8 cellular contexts compared by ENCODE assay signal in genomic region chr2:43223412-43224040, GRCh38. TPM values are rescaled to one million over a fixed set of nuclear protein-coding genes. Genes with fewer than 3 reads are reported as not detected.
DNase-seq lines count a peak whose midpoint lies in the region; ATAC-seq and TF ChIP-seq lines count a peak whose summit lies in the region.

No MANE protein-coding gene starts in this region.

- H3F3A ChIP-seq in SK-N-SH (replicated peaks; ENCODE audit: insufficient read depth): peaks cover 53% of the 10 kb centered on the region

- H3K4me1 ChIP-seq in SK-N-SH (ENCODE audit: control insufficient read depth in 1 of 2, insufficient read depth in 2 of 2, low read depth in 1 of 2, low read length in 1 of 2): peaks cover 37 to 77% of the 10 kb centered on the region in 2 experiments; a peak in 3 of 4 replicates
- H3K4me1 ChIP-seq in iPS DF 6.9 (ENCODE audit: control insufficient read depth, insufficient read depth, low read length): peaks cover 8% of the 10 kb centered on the region; the same call in 1 of the 2 replicates
- H3K4me1 ChIP-seq in spleen: peaks cover 25 to 66% (median 64%) of the 10 kb centered on the region in 6 donors

- H3K27me3 ChIP-seq in SK-N-SH (ENCODE audit: insufficient read depth): no peaks in the 10 kb centered on the region
- H3K27me3 ChIP-seq in iPS DF 6.9 (ENCODE audit: control insufficient read depth, insufficient read depth, low read length): no peaks in the 10 kb centered on the region
- no peaks in the 10 kb centered on the region for H3K27me3 ChIP-seq in spleen (replicated peaks in 1 of 7)

- H2AFZ ChIP-seq in SK-N-SH (ENCODE audit: low read depth): no peak overlapping the region

- H3K9me2 ChIP-seq in SK-N-SH: no peaks in the 10 kb centered on the region

- ATAC-seq in SK-N-SH treated with all-trans-retinoic acid at 6 μM for 48 hours (no peak), GM21737 (IDR thresholded peaks at IDR 0.05; ENCODE audit: unreplicated experiment) (no peak), esophagus mucosa (no peak)

- peak overlapping the region; percentile 94 to 95 for H3K27ac ChIP-seq in SK-N-SH (ENCODE audit: low read depth in 2 of 2, low read length in 1 of 2)
- no peak overlapping the region for H3K27ac ChIP-seq in iPS DF 6.9 (ENCODE audit: low read length)
- H3K27ac ChIP-seq in spleen: peak overlapping the region; percentile 93 to 100 (median 99)

- POLR2A ChIA-PET in SK-N-SH (lab: Yijun Ruan, JAX): interaction anchor here (1.0 to 1.2 kb wide), 2 partner anchors 44 to 199 kb away, joined by 3 to 5 read pairs; no protein-coding TSS in a partner anchor

- TF ChIP-seq CTCF in SK-N-SH (IDR thresholded peaks at IDR 0.05): no peak
- no peak for TF ChIP-seq CTCF in spleen (IDR thresholded peaks at IDR 0.05 in 8 of 11, conservative IDR thresholded peaks at IDR 0.05 in 3 of 11)

- intact Hi-C loops in activated T-helper 2 cell treated with anti-CD3 and anti-CD28 coated beads, Interferon-gamma antibody, Interleukin-2, Interleukin-4, amounts not matched to agents 10 μg/mL and 5 μg/mL and 100 μg/mL, durations not matched to agents 14 hours and 24 hours and 36 hours (cut with micrococcal nuclease): loop anchor here (10.0 kb wide), 1 partner anchor 551 kb away; the partner anchor contains the start of gene DYNC2LI1
- intact Hi-C loops in spleen (cut with DNase I; ENCODE audit: low total_unique reads): loop anchor here (5.0 to 10.0 kb wide), 2 partner anchors 91 to 249 kb away; no protein-coding TSS in a partner anchor

- H3K36me3 ChIP-seq in SK-N-SH (replicated peaks in 1 of 2; ENCODE audit: control insufficient read depth in 1 of 2, insufficient read depth in 2 of 2, low read length in 1 of 2) (peaks cover 21 to 31% of the 10 kb centered on the region in 2 experiments), iPS DF 6.9 (ENCODE audit: control insufficient read depth, insufficient read depth, low read length) (peaks cover 11% of the 10 kb centered on the region; the same call in 1 of the 2 replicates), spleen (peaks cover 0 to 50% (median 28%) of the 10 kb centered on the region in 6 donors)

- H3K9me3 Mint-ChIP-seq in activated T-helper 2 cell treated with anti-CD3 and anti-CD28 coated beads, Interferon-gamma antibody, Interleukin-2, Interleukin-4, amounts not matched to agents 10 μg/mL and 5 μg/mL and 100 μg/mL, durations not matched to agents 14 hours and 24 hours and 36 hours: no peaks in the 10 kb centered on the region

- peaks cover 53% of the 10 kb centered on the region for H3K36me3 Mint-ChIP-seq in activated T-helper 2 cell treated with anti-CD3 and anti-CD28 coated beads, Interferon-gamma antibody, Interleukin-2, Interleukin-4, amounts not matched to agents 10 μg/mL and 5 μg/mL and 100 μg/mL, durations not matched to agents 14 hours and 24 hours and 36 hours (ENCODE audit: low read depth)

- 33% methylated on average over 6 of the region's 6 CpGs for WGBS in SK-N-SH (ENCODE audit: low lambda C conversion rate)
- WGBS in iPS DF 6.9 (ENCODE audit: insufficient coverage, insufficient read length): no CpG with 5 or more reads among the region's 6 CpGs
- 2 to 5% (median 2%) methylated on average over 6 of the region's 6 CpGs for WGBS in spleen, 5 donors

- H4K20me1 ChIP-seq in SK-N-SH (ENCODE audit: insufficient read depth): peaks cover 34% of the 10 kb centered on the region

- H3K27ac Mint-ChIP-seq in activated T-helper 2 cell treated with anti-CD3 and anti-CD28 coated beads, Interferon-gamma antibody, Interleukin-2, Interleukin-4, amounts not matched to agents 10 μg/mL and 5 μg/mL and 100 μg/mL, durations not matched to agents 14 hours and 24 hours and 36 hours: peak overlapping the region; percentile 99

- H3K9ac ChIP-seq in SK-N-SH: peak overlapping the region; percentile 99

- CTCF ChIA-PET in SK-N-SH (lab: Yijun Ruan, JAX): interaction anchor here (0.6 to 16.3 kb wide), 24 partner anchors 40 to 560 kb away, joined by 3 to 299 read pairs (median 4); no protein-coding TSS in a partner anchor

- no peak for TF ChIP-seq POLR2A in spleen (IDR thresholded peaks at IDR 0.05)

- H3K9me3 ChIP-seq in SK-N-SH (no peaks in the 10 kb centered on the region), iPS DF 6.9 (ENCODE audit: control insufficient read depth, insufficient read depth, low read length) (no peaks in the 10 kb centered on the region), spleen (no peaks in the 10 kb centered on the region)

- no peaks in the 10 kb centered on the region for H3K27me3 Mint-ChIP-seq in activated T-helper 2 cell treated with anti-CD3 and anti-CD28 coated beads, Interferon-gamma antibody, Interleukin-2, Interleukin-4, amounts not matched to agents 10 μg/mL and 5 μg/mL and 100 μg/mL, durations not matched to agents 14 hours and 24 hours and 36 hours (ENCODE audit: low read depth)

- H3K4me3 ChIP-seq in SK-N-SH (ENCODE audit: low read depth in 2 of 2, low read length in 1 of 2) (peak overlapping the region; percentile 95 to 97), iPS DF 6.9 (ENCODE audit: low read length) (peak overlapping the region; percentile 29; the same call in 1 of the 2 replicates), spleen (peak overlapping the region; percentile 73 to 99 (median 90))

- DNase-seq in SK-N-SH (no peak), iPS DF 6.9 (ENCODE audit: low read depth, low spot score) (no peak), spleen (peak; percentile 24), NCI-H2029 (lab: John Stamatoyannopoulos, UW) (no peak)
- DNase-seq in activated T-helper 2 cell treated with anti-CD3 and anti-CD28 coated beads, Interferon-gamma antibody, Interleukin-2, Interleukin-4, amounts not matched to agents 10 μg/mL and 5 μg/mL and 100 μg/mL, durations not matched to agents 14 hours and 24 hours and 36 hours (ENCODE audit: low spot score): no peak

- peak overlapping the region; percentile 98 for H3K4me3 Mint-ChIP-seq in activated T-helper 2 cell treated with anti-CD3 and anti-CD28 coated beads, Interferon-gamma antibody, Interleukin-2, Interleukin-4, amounts not matched to agents 10 μg/mL and 5 μg/mL and 100 μg/mL, durations not matched to agents 14 hours and 24 hours and 36 hours (ENCODE audit: low read depth)

- H3K79me2 ChIP-seq in SK-N-SH (ENCODE audit: insufficient read depth): peaks cover 76% of the 10 kb centered on the region

- peak overlapping the region; percentile 83 for H3K4me2 ChIP-seq in SK-N-SH

- TF ChIP-seq EP300 in SK-N-SH (IDR thresholded peaks at IDR 0.05; ENCODE audit: borderline replicate concordance in 1 of 2, low read depth in 1 of 2, low read length in 1 of 2): no peak

- TF ChIP-seq RAD21 in SK-N-SH (IDR thresholded peaks at IDR 0.05; ENCODE audit: low read length): no peak

- peaks cover 43% of the 10 kb centered on the region for H3K4me1 Mint-ChIP-seq in activated T-helper 2 cell treated with anti-CD3 and anti-CD28 coated beads, Interferon-gamma antibody, Interleukin-2, Interleukin-4, amounts not matched to agents 10 μg/mL and 5 μg/mL and 100 μg/mL, durations not matched to agents 14 hours and 24 hours and 36 hours (ENCODE audit: low read depth)

TF ChIP-seq in SK-N-SH, 30 proteins besides CTCF, POLR2A, EP300 and RAD21:
- TF ChIP-seq NRF1 (IDR thresholded peaks at IDR 0.05; ENCODE audit: low read depth, low read length) (no peak), FOSL2 (IDR thresholded peaks at IDR 0.05; ENCODE audit: borderline replicate concordance, low read depth) (no peak), JUND (IDR thresholded peaks at IDR 0.05) (0 out of 2 replicates have a peak, but pooled peaks have one; percentile 3), USF1 (IDR thresholded peaks at IDR 0.05; ENCODE audit: borderline replicate concordance, low read depth) (no peak), MEF2A (IDR thresholded peaks at IDR 0.05; ENCODE audit: borderline replicate concordance, low read depth) (no peak), RCOR1 (IDR thresholded peaks at IDR 0.05; ENCODE audit: low read length) (no peak), RFX5 (IDR thresholded peaks at IDR 0.05; ENCODE audit: low read length) (no peak)

TF ChIP-seq in SK-N-SH treated with all-trans-retinoic acid at 6 μM for 48 hours, 23 proteins besides CTCF, POLR2A, EP300 and RAD21 (continues in another document):
- TF ChIP-seq BACH2 (CRISPR knock-in tag; IDR thresholded peaks at IDR 0.05; ENCODE audit: borderline replicate concordance): no peak
- TF ChIP-seq ARNTL (CRISPR knock-in tag; IDR thresholded peaks at IDR 0.05; ENCODE audit: borderline replicate concordance, low read depth): no peak
- TF ChIP-seq, protein P1, sequence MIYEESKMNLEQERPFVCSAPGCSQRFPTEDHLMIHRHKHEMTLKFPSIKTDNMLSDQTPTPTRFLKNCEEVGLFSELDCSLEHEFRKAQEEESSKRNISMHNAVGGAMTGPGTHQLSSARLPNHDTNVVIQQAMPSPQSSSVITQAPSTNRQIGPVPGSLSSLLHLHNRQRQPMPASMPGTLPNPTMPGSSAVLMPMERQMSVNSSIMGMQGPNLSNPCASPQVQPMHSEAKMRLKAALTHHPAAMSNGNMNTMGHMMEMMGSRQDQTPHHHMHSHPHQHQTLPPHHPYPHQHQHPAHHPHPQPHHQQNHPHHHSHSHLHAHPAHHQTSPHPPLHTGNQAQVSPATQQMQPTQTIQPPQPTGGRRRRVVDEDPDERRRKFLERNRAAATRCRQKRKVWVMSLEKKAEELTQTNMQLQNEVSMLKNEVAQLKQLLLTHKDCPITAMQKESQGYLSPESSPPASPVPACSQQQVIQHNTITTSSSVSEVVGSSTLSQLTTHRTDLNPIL (CRISPR knock-in tag; IDR thresholded peaks at IDR 0.05; ENCODE audit: low read depth): no peak
- TF ChIP-seq PPARA (CRISPR knock-in tag; IDR thresholded peaks at IDR 0.05; ENCODE audit: borderline replicate concordance): no peak
- no peak for TF ChIP-seq CSDC2 (CRISPR knock-in tag; IDR thresholded peaks at IDR 0.05)

RNA-seq across cellular contexts. Expression of gene ZFP36L2, which starts 2.9 kb away (rescaled TPM):
- polyA plus RNA-seq in SK-N-SH (2012; rRNA removed): 12.5 and 18.4 TPM in 2 replicates
- 22.0 and 22.2 TPM in 2 replicates for polyA plus RNA-seq in SK-N-SH (2012; cell fraction: cytosol; rRNA removed)
- polyA plus RNA-seq in SK-N-SH (2012; cell fraction: nucleus; rRNA removed): 24.1 and 24.2 TPM in 2 replicates
- 114 TPM in 2 replicates for total RNA-seq in activated T-helper 2 cell treated with anti-CD3 and anti-CD28 coated beads, Interferon-gamma antibody, Interleukin-2, Interleukin-4, amounts not matched to agents 10 μg/mL and 5 μg/mL and 100 μg/mL, durations not matched to agents 14 hours and 24 hours and 36 hours
- total RNA-seq in spleen: 100 to 1,000 TPM; 118 to 223 (median 131) TPM
- 100 to 1,000 TPM in 1 of 3 donors, 10 to 100 TPM in 2; 72.4 to 115 (median 91.0) TPM for polyA plus RNA-seq in spleen
- 71.0 TPM for total RNA-seq in esophagus mucosa

Comparison
In these comparisons a context has a peak if more than half of its experiments do, and no peak if none do; other contexts are left out.
1. H3K4me3 ChIP-seq: peak in every context shown above with its lines; median percentile 96 in SK-N-SH; 90 in spleen; 29 in iPS DF 6.9.